ENCODE assay signal across 8 cellular contexts in the genomic region with DNA sequence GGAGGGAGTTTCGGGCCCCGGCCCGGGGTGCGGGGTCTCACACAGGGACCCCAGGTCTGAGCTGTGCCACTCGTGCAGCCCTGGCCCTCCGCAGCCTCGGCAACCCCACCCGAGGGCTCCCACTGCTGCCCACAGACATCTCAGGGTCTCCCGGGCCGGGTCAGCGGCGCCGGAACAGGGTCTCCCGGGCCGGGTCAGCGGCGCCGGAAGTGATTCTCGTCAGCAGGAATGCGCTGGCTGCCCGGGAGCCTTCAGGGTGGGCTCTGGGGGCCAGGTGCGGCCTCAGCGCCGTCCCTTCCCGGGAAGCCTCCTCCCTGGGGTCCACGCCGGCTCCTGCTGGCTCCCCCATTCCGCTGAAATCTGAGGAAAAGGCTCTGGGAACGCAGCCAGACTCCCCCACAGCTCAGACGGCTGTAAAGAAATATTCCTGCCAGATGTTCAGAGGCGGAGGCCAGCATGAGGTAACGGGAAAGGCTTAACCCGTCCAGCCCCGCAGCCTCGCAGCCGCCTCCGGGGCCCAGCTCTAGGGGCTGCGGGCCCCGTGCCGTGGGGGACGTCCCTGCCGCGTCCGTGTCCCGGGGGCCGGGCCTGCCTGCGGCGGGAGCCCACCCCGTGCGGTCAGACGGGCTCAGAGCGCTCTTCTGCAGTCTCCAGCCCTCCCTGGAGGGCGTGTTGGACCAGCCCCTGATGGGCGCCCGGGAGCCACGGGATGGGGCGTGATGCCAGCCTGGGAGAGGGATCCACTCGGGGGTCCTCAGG. TPM values are rescaled to one million over a fixed set of nuclear protein-coding genes. Genes with fewer than 3 reads are reported as not detected.
DNase-seq lines count a peak whose midpoint lies in the region; ATAC-seq and TF ChIP-seq lines count a peak whose summit lies in the region.

No MANE protein-coding gene starts in this region.

- WGBS in ovary, 3 donors = 1 to 3% (median 1%) methylated on average over 41 to 58 of the region's 58 CpGs

- H3K9me3 ChIP-seq in SK-N-MC (ENCODE audit: low read depth, low read length) (no peaks in the 10 kb centered on the region), ovary (no peaks in the 10 kb centered on the region)

- no peak for ATAC-seq in GM21447 (IDR thresholded peaks at IDR 0.05; ENCODE audit: unreplicated experiment)
- no peak for ATAC-seq in HG03097 (IDR thresholded peaks at IDR 0.05; ENCODE audit: low FRiP score, unreplicated experiment)

- H3K9ac ChIP-seq in SK-N-MC (ENCODE audit: insufficient read length) = peak overlapping the region; percentile 77

- H3K4me3 ChIP-seq in SK-N-MC (peak overlapping the region; percentile 82), ovary (peak overlapping the region; percentile 59)

- peaks cover 37% of the 10 kb centered on the region for H3K4me1 ChIP-seq in ovary (ENCODE audit: insufficient read depth)

- no peak for TF ChIP-seq POLR2A in ovary (IDR thresholded peaks at IDR 0.05)

- no peaks in the 10 kb centered on the region for H3K36me3 ChIP-seq in SK-N-MC (ENCODE audit: insufficient read depth, low read length)
- no peaks in the 10 kb centered on the region for H3K36me3 ChIP-seq in ovary

- no peak for TF ChIP-seq EP300 in ovary (IDR thresholded peaks at IDR 0.05)

- no peaks in the 10 kb centered on the region for H3K27me3 ChIP-seq in ovary

- intact Hi-C loops in ovary (cut with DNase I) = loop anchor here (2.0 to 10.0 kb wide), 5 partner anchors 82 to 254 kb away; a partner anchor contains a TSS

- peak overlapping the region; percentile 95 for H3K27ac ChIP-seq in SK-N-MC
- H3K27ac ChIP-seq in ovary = peak overlapping the region; percentile 86 to 94

- DNase-seq in GM20000 (ENCODE audit: low spot score) = peak; percentile 35
- no peak for DNase-seq in SK-N-MC (ENCODE audit: low read depth, low spot score)
- DNase-seq in fibroblast of the conjunctiva (ENCODE audit: low read depth) = peak; percentile 88
- DNase-seq in ovary = peak; percentile 92 to 96 (median 95)
- DNase-seq in stimulated activated CD4-positive, alpha-beta T cell treated with anti-CD3 and anti-CD28 coated beads, Interleukin-1b, Interleukin-23, amount 100 ng/mL, for 48 hours = no peak
- no peak for DNase-seq in NK-92 treated with Interleukin-12 subunit alpha and Interleukin-12 subunit beta, amount 100 ng/mL, for 24 hours (lab: John Stamatoyannopoulos, UW)

- TF ChIP-seq CTCF in GM20000 (IDR thresholded peaks at IDR 0.05; ENCODE audit: extremely low read depth, missing control alignments) = no peak
- TF ChIP-seq CTCF in ovary (IDR thresholded peaks at IDR 0.05) = no peak

RNA-seq across cellular contexts. Expression of a gene that starts 8.7 kb away (rescaled TPM):
- total RNA-seq in ovary = 100 to 1,000 TPM; 389 to 779 (median 731) TPM
- 100 to 1,000 TPM; 112 to 905 TPM for polyA plus RNA-seq in ovary

Comparison
In these comparisons a context has a peak if more than half of its experiments do, and no peak if none do; other contexts are left out.
1. DNase-seq: peak in GM20000 (single experiment), fibroblast of the conjunctiva (single experiment) and ovary (5 of 5); none in SK-N-MC (single experiment), stimulated activated CD4-positive, alpha-beta T cell treated with anti-CD3 and anti-CD28 coated beads, Interleukin-1b, Interleukin-23, amount 100 ng/mL, for 48 hours (single experiment) and NK-92 treated with Interleukin-12 subunit alpha and Interleukin-12 subunit beta, amount 100 ng/mL, for 24 hours (single experiment).